Comparison of ENCODE assay signal across 9 cellular contexts in genomic region chr4:87375719-87376291, GRCh38. TPM values are rescaled to one million over a fixed set of nuclear protein-coding genes. Genes with fewer than 3 reads are reported as not detected.
DNase-seq lines count a peak whose midpoint lies in the region; ATAC-seq and TF ChIP-seq lines count a peak whose summit lies in the region.
"Had no signal": no experiment of that assay in that cellular context is flagged by ENCODE, and none has a peak within 500 bp of the region (broad histone marks: within the 10 kb centered on the region; RNA-seq: fewer than 3 reads in every experiment).

No MANE protein-coding gene starts in this region.

- H3K27me3 ChIP-seq in ovary: no peaks in the 10 kb centered on the region

- no peaks in the 10 kb centered on the region for H3K4me1 ChIP-seq in ovary (ENCODE audit: insufficient read depth)

- H3K36me3 ChIP-seq in ovary: no peaks in the 10 kb centered on the region

- no peak for TF ChIP-seq EP300 in ovary (IDR thresholded peaks at IDR 0.05)

- no peaks in the 10 kb centered on the region for H3K4me1 Mint-ChIP-seq in activated CD4-positive, alpha-beta T cell treated with anti-CD3 and anti-CD28 coated beads, Interleukin-2, amount 10 ng/mL, durations not matched to agents 24 days and 14 days

- peaks cover 11% of the 10 kb centered on the region for H3K36me3 Mint-ChIP-seq in activated CD4-positive, alpha-beta T cell treated with anti-CD3 and anti-CD28 coated beads, Interleukin-2, amount 10 ng/mL, durations not matched to agents 24 days and 14 days (ENCODE audit: low read depth)

- DNase-seq in activated CD4-positive, alpha-beta T cell treated with anti-CD3 and anti-CD28 coated beads, Interleukin-2, amount 10 ng/mL, durations not matched to agents 24 days and 14 days: peak; percentile 62
- DNase-seq in activated CD4-positive, alpha-beta T cell treated with anti-CD3 and anti-CD28 coated beads, Interleukin-2, amount 50 U/mL, for 4 hours: no peak
- DNase-seq in SKM-1 treated with dmso at 0.1 percent for 144 hours (lab: John Stamatoyannopoulos, UW; ENCODE audit: unreplicated experiment) (peak; percentile 28), foreskin fibroblast (peak; percentile 77 to 91), ovary (peak in 3 of 5 donors; percentile 21 to 55 (median 37)), HPDE6-E6E7 (ENCODE audit: extremely low spot score) (no peak)
- no peak for DNase-seq in activated naive CD4-positive, alpha-beta T cell treated with Interleukin-2 at 50 U/mL for 16 hours

- no peak overlapping the region for H3K4me3 ChIP-seq in foreskin fibroblast (ENCODE audit: low read depth in 1 of 2, low read length in 2 of 2)
- no peak overlapping the region for H3K4me3 ChIP-seq in ovary

- H3K27me3 Mint-ChIP-seq in activated CD4-positive, alpha-beta T cell treated with anti-CD3 and anti-CD28 coated beads, Interleukin-2, amount 10 ng/mL, durations not matched to agents 24 days and 14 days: no peaks in the 10 kb centered on the region
- H3K27me3 Mint-ChIP-seq: activated naive CD8-positive, alpha-beta T cell had no signal

- ATAC-seq in HG03159 (IDR thresholded peaks at IDR 0.05; ENCODE audit: unreplicated experiment): peak; percentile 71

- no peak overlapping the region for H3K27ac ChIP-seq in ovary

- H3K27ac Mint-ChIP-seq in activated CD4-positive, alpha-beta T cell treated with anti-CD3 and anti-CD28 coated beads, Interleukin-2, amount 10 ng/mL, durations not matched to agents 24 days and 14 days: no peak overlapping the region

- no peaks in the 10 kb centered on the region for H3K9me3 ChIP-seq in ovary

- TF ChIP-seq CTCF in foreskin fibroblast (IDR thresholded peaks at IDR 0.05; ENCODE audit: low read depth, low read length) (peak; percentile 63), ovary (IDR thresholded peaks at IDR 0.05) (peak; percentile 65 to 68 (median 67))

- intact Hi-C loops in activated CD4-positive, alpha-beta T cell treated with anti-CD3 and anti-CD28 coated beads, Interleukin-2, amount 10 ng/mL, durations not matched to agents 24 days and 14 days (cut with micrococcal nuclease): loop anchor here (1.0 to 10.0 kb wide), 2 partner anchors 89 to 469 kb away; no protein-coding TSS in a partner anchor
- intact Hi-C loops in ovary (cut with DNase I): loop anchor here in 2 of 4 donors (5.0 kb wide), 2 partner anchors 86 to 91 kb away; no protein-coding TSS in a partner anchor

- WGBS in ovary, 3 donors: 39 to 51% (median 44%) methylated on average over 4 of the region's 4 CpGs

- no peaks in the 10 kb centered on the region for H3K9me3 Mint-ChIP-seq in activated CD4-positive, alpha-beta T cell treated with anti-CD3 and anti-CD28 coated beads, Interleukin-2, amount 10 ng/mL, durations not matched to agents 24 days and 14 days

- no peak for TF ChIP-seq POLR2A in ovary (IDR thresholded peaks at IDR 0.05)

- H3K4me3 Mint-ChIP-seq in activated CD4-positive, alpha-beta T cell treated with anti-CD3 and anti-CD28 coated beads, Interleukin-2, amount 10 ng/mL, durations not matched to agents 24 days and 14 days: no peak overlapping the region
- H3K4me3 Mint-ChIP-seq: activated naive CD8-positive, alpha-beta T cell had no signal

RNA-seq across cellular contexts. Expression of gene HSD17B11, which starts 15.2 kb away (rescaled TPM):
- 12.1 and 13.0 TPM in 2 replicates for total RNA-seq in activated CD4-positive, alpha-beta T cell treated with anti-CD3 and anti-CD28 coated beads, Interleukin-2, amount 10 ng/mL, durations not matched to agents 24 days and 14 days
- total RNA-seq in ovary: 100 to 1,000 TPM in 1 of 7 donors, 10 to 100 TPM in 6; 33.0 to 106 (median 50.8) TPM
- 100 to 1,000 TPM in 1 of 2 donors, 10 to 100 TPM in 1; 85.8 to 106 TPM for polyA plus RNA-seq in ovary

RNA-seq across cellular contexts. Expression of gene NUDT9, which starts 46.6 kb away (rescaled TPM):
- 16.5 and 17.4 TPM in 2 replicates for total RNA-seq in activated CD4-positive, alpha-beta T cell treated with anti-CD3 and anti-CD28 coated beads, Interleukin-2, amount 10 ng/mL, durations not matched to agents 24 days and 14 days
- total RNA-seq in ovary: 10 to 100 TPM; 14.1 to 33.0 (median 27.0) TPM
- polyA plus RNA-seq in ovary: 10 to 100 TPM; 36.6 to 44.6 TPM

RNA-seq across cellular contexts. Expression of gene HSD17B13, which starts 53.1 kb away (rescaled TPM):
- total RNA-seq in activated CD4-positive, alpha-beta T cell treated with anti-CD3 and anti-CD28 coated beads, Interleukin-2, amount 10 ng/mL, durations not matched to agents 24 days and 14 days: 0.19 TPM in 2 replicates
- under 1 TPM; 0.23 to 0.69 (median 0.36) TPM for total RNA-seq in ovary
- polyA plus RNA-seq in ovary: under 1 TPM; 0.36 to 0.48 TPM

Comparison
In these comparisons a context has a peak if more than half of its experiments do, and no peak if none do; other contexts are left out.
1. DNase-seq: peak in activated CD4-positive, alpha-beta T cell treated with anti-CD3 and anti-CD28 coated beads, Interleukin-2, amount 10 ng/mL, durations not matched to agents 24 days and 14 days (single experiment), SKM-1 treated with dmso at 0.1 percent for 144 hours (single experiment), foreskin fibroblast (2 of 2) and ovary (3 of 5); none in activated CD4-positive, alpha-beta T cell treated with anti-CD3 and anti-CD28 coated beads, Interleukin-2, amount 50 U/mL, for 4 hours (0 of 2), HPDE6-E6E7 (single experiment) and activated naive CD4-positive, alpha-beta T cell treated with Interleukin-2 at 50 U/mL for 16 hours (single experiment).